ENCODE assay signal across 10 cellular contexts in genomic region chr7:75928600-75928939, GRCh38. TPM values are rescaled to one million over a fixed set of nuclear protein-coding genes. Genes with fewer than 3 reads are reported as not detected.
DNase-seq lines count a peak whose midpoint lies in the region; ATAC-seq and TF ChIP-seq lines count a peak whose summit lies in the region.
"Had no signal": no experiment of that assay in that cellular context is flagged by ENCODE, and none has a peak within 500 bp of the region (broad histone marks: within the 10 kb centered on the region; RNA-seq: fewer than 3 reads in every experiment).

No MANE protein-coding gene starts in this region.

- H3K27me3 ChIP-seq in endodermal cell (ENCODE audit: control insufficient read depth, insufficient read depth, low read length, poor library complexity, severe bottlenecking) (no peaks in the 10 kb centered on the region), MM.1S (replicated peaks; ENCODE audit: insufficient read depth, low read length) (no peaks in the 10 kb centered on the region), uterus (no peaks in the 10 kb centered on the region), left ventricle myocardium inferior (ENCODE audit: low read depth) (no peaks in the 10 kb centered on the region)

- TF ChIP-seq CTCF in GM12865 (IDR thresholded peaks at IDR 0.05; ENCODE audit: insufficient read depth, low read depth, low read length, missing control alignments) = no peak
- no peak for TF ChIP-seq CTCF in endodermal cell (conservative IDR thresholded peaks at IDR 0.05)
- TF ChIP-seq CTCF in MM.1S (IDR thresholded peaks at IDR 0.05; ENCODE audit: low read length) = no peak
- TF ChIP-seq CTCF in uterus (IDR thresholded peaks at IDR 0.05) = no peak
- no peak for TF ChIP-seq CTCF in left ventricle myocardium inferior (IDR thresholded peaks at IDR 0.05; ENCODE audit: borderline replicate concordance)

- H3K27ac Mint-ChIP-seq in IgD-negative memory B cell (peak overlapping the region; percentile 10 to 77 (median 44)), endodermal cell (peak overlapping the region; percentile 55)

- H2AFZ ChIP-seq in MM.1S (ENCODE audit: low read length) = no peak overlapping the region

- intact Hi-C loops in uterus (cut with DNase I; ENCODE audit: low total_unique reads) = no loop called here
- intact Hi-C loops in left ventricle myocardium inferior (cut with micrococcal nuclease) = no loop called here

- H3K9me3 Mint-ChIP-seq in IgD-negative memory B cell (peaks cover 0 to under 1% (median 0%) of the 10 kb centered on the region in 3 donors), endodermal cell (peaks cover 8% of the 10 kb centered on the region)

- H3K4me3 ChIP-seq in GM12865 (ENCODE audit: low read depth, low read length) (no peak overlapping the region), endodermal cell (ENCODE audit: low read length) (no peak overlapping the region), MM.1S (ENCODE audit: low read length) (no peak overlapping the region), uterus (no peak overlapping the region), left ventricle myocardium inferior (no peak overlapping the region)

- ATAC-seq in GM21381 (IDR thresholded peaks at IDR 0.05; ENCODE audit: unreplicated experiment) = peak; percentile 60

- peaks cover 18% of the 10 kb centered on the region for H3K79me2 ChIP-seq in MM.1S (ENCODE audit: low read length)

- peaks cover 6 to 22% (median 15%) of the 10 kb centered on the region in 3 donors for H3K4me1 Mint-ChIP-seq in IgD-negative memory B cell
- no peaks in the 10 kb centered on the region for H3K4me1 Mint-ChIP-seq in endodermal cell

- H3K27me3 Mint-ChIP-seq in IgD-negative memory B cell = no peaks in the 10 kb centered on the region
- no peaks in the 10 kb centered on the region for H3K27me3 Mint-ChIP-seq in endodermal cell (ENCODE audit: insufficient read depth)

- no peak overlapping the region for H3K4me2 ChIP-seq in MM.1S (ENCODE audit: low read depth, low read length)

- no peaks in the 10 kb centered on the region for H3F3A ChIP-seq in MM.1S (ENCODE audit: insufficient read depth, low read length)

- TF ChIP-seq POLR2A in uterus (IDR thresholded peaks at IDR 0.05) = no peak

- H3K9me3 ChIP-seq in endodermal cell (ENCODE audit: control insufficient read depth, low read length) (peaks cover 12% of the 10 kb centered on the region), MM.1S (replicated peaks; ENCODE audit: insufficient read depth, low read length) (no peaks in the 10 kb centered on the region), uterus (no peaks in the 10 kb centered on the region), left ventricle myocardium inferior (replicated peaks) (no peaks in the 10 kb centered on the region)

- H3K36me3 ChIP-seq in endodermal cell (ENCODE audit: control insufficient read depth, insufficient read depth, low read length) (peaks cover 12% of the 10 kb centered on the region), MM.1S (replicated peaks; ENCODE audit: insufficient read depth, low read length) (no peaks in the 10 kb centered on the region), uterus (no peaks in the 10 kb centered on the region), left ventricle myocardium inferior (peaks cover 7% of the 10 kb centered on the region)

- H3K9ac ChIP-seq in endodermal cell (ENCODE audit: extremely low read depth, low read length, poor library complexity, severe bottlenecking) (no peak overlapping the region), MM.1S (ENCODE audit: low read length) (no peak overlapping the region)

- H3K4me1 ChIP-seq in endodermal cell (ENCODE audit: control insufficient read depth, insufficient read depth, low read length) = no peaks in the 10 kb centered on the region
- no peaks in the 10 kb centered on the region; the same call in 1 of the 2 replicates for H3K4me1 ChIP-seq in MM.1S (ENCODE audit: low read length)
- no peaks in the 10 kb centered on the region for H3K4me1 ChIP-seq in uterus
- peaks cover 52% of the 10 kb centered on the region for H3K4me1 ChIP-seq in left ventricle myocardium inferior

- 96 to 100% methylated on average over 3 to 4 of the region's 4 CpGs for WGBS in endodermal cell (ENCODE audit: insufficient coverage in 1 of 2, insufficient read length in 1 of 2), 2 experiments

- H3K36me3 Mint-ChIP-seq in IgD-negative memory B cell = peaks cover 5% of the 10 kb centered on the region
- peaks cover 37% of the 10 kb centered on the region for H3K36me3 Mint-ChIP-seq in endodermal cell (ENCODE audit: low read depth)

- no peaks in the 10 kb centered on the region for H4K20me1 ChIP-seq in MM.1S (ENCODE audit: insufficient read depth, low read length)

- no peaks in the 10 kb centered on the region for H3K9me2 ChIP-seq in MM.1S (replicated peaks; ENCODE audit: insufficient read depth, low read length)

- DNase-seq in GM12865 (ENCODE audit: low read depth) (peak; percentile 87), endodermal cell (no peak), MM.1S (no peak), uterus (no peak), NCI-H774 (lab: John Stamatoyannopoulos, UW) (no peak), left ventricle myocardium inferior (no peak)
- DNase-seq: erythroblast, NCI-H2171 had no signal

- H3K4me3 Mint-ChIP-seq in IgD-negative memory B cell (no peak overlapping the region), endodermal cell (no peak overlapping the region)

- no peak overlapping the region for H3K27ac ChIP-seq in endodermal cell (ENCODE audit: low read depth, low read length)
- no peak overlapping the region for H3K27ac ChIP-seq in MM.1S (ENCODE audit: low read length)
- no peak overlapping the region for H3K27ac ChIP-seq in uterus
- H3K27ac ChIP-seq in left ventricle myocardium inferior (replicated peaks) = no peak overlapping the region

RNA-seq across cellular contexts. Expression of gene POR, which starts 13.6 kb away (rescaled TPM):
- polyA plus RNA-seq in IgD-negative memory B cell = 50.2 TPM
- total RNA-seq in endodermal cell (10 to 100 TPM; 85.2 to 92.9 TPM), uterus (100 to 1,000 TPM in 1 of 4 donors, 10 to 100 TPM in 2, 1 to 10 TPM in 1; 10.0 to 122 (median 69.2) TPM), left ventricle myocardium inferior (72.9 TPM)
- 96.3 TPM for polyA plus RNA-seq in endodermal cell (2013, experiment 1 of 2)
- polyA plus RNA-seq in endodermal cell (2013, experiment 2 of 2) = 80.9 TPM

RNA-seq across cellular contexts. Expression of gene RHBDD2, which starts 49.7 kb away (rescaled TPM):
- polyA plus RNA-seq in IgD-negative memory B cell = 66.0 TPM
- 10 to 100 TPM; 51.6 to 68.9 TPM for total RNA-seq in endodermal cell
- polyA plus RNA-seq in endodermal cell (2013, experiment 1 of 2) = 76.5 TPM
- polyA plus RNA-seq in endodermal cell (2013, experiment 2 of 2) = 71.4 TPM
- 10 to 100 TPM in 2 of 4 donors, 1 to 10 TPM in 2; 2.0 to 45.4 (median 11.3) TPM for total RNA-seq in uterus
- total RNA-seq in left ventricle myocardium inferior = 19.1 TPM
